ENCODE assay signal across 7 cellular contexts in the genomic region with DNA sequence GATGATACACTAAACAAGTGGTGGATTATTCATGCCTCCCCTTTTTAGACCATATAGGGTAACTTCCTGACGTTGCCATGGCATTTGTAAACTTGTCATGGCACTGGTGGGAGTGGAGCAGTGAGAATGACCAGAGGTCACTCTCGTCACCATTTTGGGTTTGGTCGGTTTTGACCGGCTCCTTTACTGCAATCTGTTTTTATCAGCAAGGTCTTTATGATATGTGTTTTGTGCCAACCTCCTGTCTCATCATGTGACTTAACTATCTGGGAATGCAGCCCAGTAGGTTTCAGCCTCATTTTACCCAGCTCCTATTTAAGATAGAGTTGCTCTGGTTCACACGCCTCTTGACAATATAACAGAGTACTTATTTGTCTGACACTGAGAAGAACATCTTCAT. TPM values are rescaled to one million over a fixed set of nuclear protein-coding genes. Genes with fewer than 3 reads are reported as not detected.
A peak's percentile ranks its signal among the peaks of the same experiment; 100 is the strongest.
DNase-seq lines count a peak whose midpoint lies in the region; ATAC-seq and TF ChIP-seq lines count a peak whose summit lies in the region.
"Not testable (repeated sequence)": the region's sequence is repeated elsewhere in the genome, so short reads cannot be mapped to it uniquely, and the experiment has no call there.

No MANE protein-coding gene starts in this region.

- peak in 1 of 3 donors; percentile 62 for DNase-seq in Peyer's patch
- DNase-seq in activated CD8-positive, alpha-beta T cell treated with anti-CD3 and anti-CD28 coated beads for 36 hours; central memory CD8-positive, alpha-beta T cell (ENCODE audit: low spot score in 2 of 2); left ventricle myocardium inferior; naive thymus-derived CD4-positive, alpha-beta T cell; stimulated activated naive B cell treated with anti-CD40 and anti-IgM and Interleukin-4, amounts not matched to agents 10 μg/mL and 1 μg/mL and 100 μg/mL, for 72 hours: not testable (repeated sequence)

- H3K27ac Mint-ChIP-seq in activated CD8-positive, alpha-beta T cell treated with anti-CD3 and anti-CD28 coated beads for 36 hours: peak overlapping the region; percentile 90
- peak overlapping the region; percentile 95 for H3K27ac Mint-ChIP-seq in activated naive CD4-positive, alpha-beta T cell treated with anti-CD3 and anti-CD28 coated beads, Interleukin-2, amount 50 U/mL, for 24 hours
- H3K27ac Mint-ChIP-seq in central memory CD8-positive, alpha-beta T cell (ENCODE audit: low read depth): peak overlapping the region; percentile 76
- peak overlapping the region; percentile 65 to 95 (median 87) for H3K27ac Mint-ChIP-seq in naive thymus-derived CD4-positive, alpha-beta T cell
- H3K27ac Mint-ChIP-seq in stimulated activated naive B cell treated with anti-CD40 and anti-IgM and Interleukin-4, amounts not matched to agents 10 μg/mL and 1 μg/mL and 100 μg/mL, for 72 hours: peak overlapping the region; percentile 66

- peaks cover 81% of the 10 kb centered on the region for H3K4me1 Mint-ChIP-seq in activated CD8-positive, alpha-beta T cell treated with anti-CD3 and anti-CD28 coated beads for 36 hours (ENCODE audit: low read depth)
- H3K4me1 Mint-ChIP-seq in activated naive CD4-positive, alpha-beta T cell treated with anti-CD3 and anti-CD28 coated beads, Interleukin-2, amount 50 U/mL, for 24 hours: peaks cover 81% of the 10 kb centered on the region
- H3K4me1 Mint-ChIP-seq in central memory CD8-positive, alpha-beta T cell: peaks cover 70% of the 10 kb centered on the region
- peaks cover 64 to 93% (median 76%) of the 10 kb centered on the region in 7 donors for H3K4me1 Mint-ChIP-seq in naive thymus-derived CD4-positive, alpha-beta T cell
- peaks cover 50 to 64% of the 10 kb centered on the region in 2 donors for H3K4me1 Mint-ChIP-seq in stimulated activated naive B cell treated with anti-CD40 and anti-IgM and Interleukin-4, amounts not matched to agents 10 μg/mL and 1 μg/mL and 100 μg/mL, for 72 hours

- H3K36me3 ChIP-seq in Peyer's patch; left ventricle myocardium inferior; naive thymus-derived CD4-positive, alpha-beta T cell (ENCODE audit: control insufficient read depth in 2 of 3, insufficient read depth in 3 of 3, low read length in 3 of 3): not testable (repeated sequence)

- peak overlapping the region in 3 of 4 donors; percentile 37 to 74 (median 62) for H3K27ac ChIP-seq in Peyer's patch
- peak overlapping the region; percentile 24 for H3K27ac ChIP-seq in left ventricle myocardium inferior (replicated peaks)
- H3K27ac ChIP-seq in naive thymus-derived CD4-positive, alpha-beta T cell (ENCODE audit: low read depth, low read length): peak overlapping the region; percentile 21

- not testable (repeated sequence) for H3K27me3 ChIP-seq in Peyer's patch; left ventricle myocardium inferior (ENCODE audit: low read depth); naive thymus-derived CD4-positive, alpha-beta T cell (ENCODE audit: control insufficient read depth in 2 of 2, insufficient read depth in 2 of 2, low read length in 2 of 2)

- H3K9me3 Mint-ChIP-seq in activated CD8-positive, alpha-beta T cell treated with anti-CD3 and anti-CD28 coated beads for 36 hours; activated naive CD4-positive, alpha-beta T cell treated with anti-CD3 and anti-CD28 coated beads, Interleukin-2, amount 50 U/mL, for 24 hours; central memory CD8-positive, alpha-beta T cell; naive thymus-derived CD4-positive, alpha-beta T cell; stimulated activated naive B cell treated with anti-CD40 and anti-IgM and Interleukin-4, amounts not matched to agents 10 μg/mL and 1 μg/mL and 100 μg/mL, for 72 hours: not testable (repeated sequence)

- not testable (repeated sequence) for TF ChIP-seq POLR2A in Peyer's patch (IDR thresholded peaks at IDR 0.05)

- H3K36me3 Mint-ChIP-seq in activated CD8-positive, alpha-beta T cell treated with anti-CD3 and anti-CD28 coated beads for 36 hours (ENCODE audit: low read depth): peaks cover 47% of the 10 kb centered on the region
- H3K36me3 Mint-ChIP-seq in activated naive CD4-positive, alpha-beta T cell treated with anti-CD3 and anti-CD28 coated beads, Interleukin-2, amount 50 U/mL, for 24 hours: peaks cover 20% of the 10 kb centered on the region
- H3K36me3 Mint-ChIP-seq in central memory CD8-positive, alpha-beta T cell (ENCODE audit: insufficient read depth): peaks cover 42% of the 10 kb centered on the region
- peaks cover 5 to 21% (median 13%) of the 10 kb centered on the region in 5 donors for H3K36me3 Mint-ChIP-seq in naive thymus-derived CD4-positive, alpha-beta T cell
- peaks cover 21 to 29% of the 10 kb centered on the region in 2 donors for H3K36me3 Mint-ChIP-seq in stimulated activated naive B cell treated with anti-CD40 and anti-IgM and Interleukin-4, amounts not matched to agents 10 μg/mL and 1 μg/mL and 100 μg/mL, for 72 hours

- H3K4me3 ChIP-seq in Peyer's patch: peak overlapping the region in 1 of 4 donors; percentile 28
- H3K4me3 ChIP-seq in left ventricle myocardium inferior; naive thymus-derived CD4-positive, alpha-beta T cell (ENCODE audit: low read length): not testable (repeated sequence)

- intact Hi-C loops in activated CD8-positive, alpha-beta T cell treated with anti-CD3 and anti-CD28 coated beads for 36 hours (cut with micrococcal nuclease); left ventricle myocardium inferior (cut with micrococcal nuclease); naive thymus-derived CD4-positive, alpha-beta T cell (cut with micrococcal nuclease): not testable (repeated sequence)

- CTCF ChIA-PET in activated CD8-positive, alpha-beta T cell treated with anti-CD3 and anti-CD28 coated beads for 36 hours (lab: Charles Lee); naive thymus-derived CD4-positive, alpha-beta T cell (lab: Charles Lee): not testable (repeated sequence)

- TF ChIP-seq CTCF in Peyer's patch (IDR thresholded peaks at IDR 0.05); activated CD8-positive, alpha-beta T cell treated with anti-CD3 and anti-CD28 coated beads for 36 hours (IDR thresholded peaks at IDR 0.05); left ventricle myocardium inferior (IDR thresholded peaks at IDR 0.05; ENCODE audit: borderline replicate concordance): not testable (repeated sequence)

- not testable (repeated sequence) for H3K27me3 Mint-ChIP-seq in activated CD8-positive, alpha-beta T cell treated with anti-CD3 and anti-CD28 coated beads for 36 hours; activated naive CD4-positive, alpha-beta T cell treated with anti-CD3 and anti-CD28 coated beads, Interleukin-2, amount 50 U/mL, for 24 hours; central memory CD8-positive, alpha-beta T cell; naive thymus-derived CD4-positive, alpha-beta T cell; stimulated activated naive B cell treated with anti-CD40 and anti-IgM and Interleukin-4, amounts not matched to agents 10 μg/mL and 1 μg/mL and 100 μg/mL, for 72 hours

- ATAC-seq in activated CD8-positive, alpha-beta T cell treated with anti-CD3 and anti-CD28 coated beads for 36 hours; central memory CD8-positive, alpha-beta T cell (replicated peaks; ENCODE audit: extremely low read depth, poor library complexity, severe bottlenecking); naive thymus-derived CD4-positive, alpha-beta T cell; stimulated activated naive B cell treated with anti-CD40 and anti-IgM and Interleukin-4, amounts not matched to agents 10 μg/mL and 1 μg/mL and 100 μg/mL, for 72 hours (replicated peaks): not testable (repeated sequence)

- H3K4me3 Mint-ChIP-seq in activated CD8-positive, alpha-beta T cell treated with anti-CD3 and anti-CD28 coated beads for 36 hours; stimulated activated naive B cell treated with anti-CD40 and anti-IgM and Interleukin-4, amounts not matched to agents 10 μg/mL and 1 μg/mL and 100 μg/mL, for 72 hours: not testable (repeated sequence)
- peak overlapping the region; percentile 50 for H3K4me3 Mint-ChIP-seq in activated naive CD4-positive, alpha-beta T cell treated with anti-CD3 and anti-CD28 coated beads, Interleukin-2, amount 50 U/mL, for 24 hours
- H3K4me3 Mint-ChIP-seq in central memory CD8-positive, alpha-beta T cell: peak overlapping the region; percentile 31
- H3K4me3 Mint-ChIP-seq in naive thymus-derived CD4-positive, alpha-beta T cell: peak overlapping the region; percentile 3 to 68 (median 52)

- POLR2A ChIA-PET in activated CD8-positive, alpha-beta T cell treated with anti-CD3 and anti-CD28 coated beads for 36 hours (lab: Charles Lee): interaction anchor here (12.5 kb wide), 1 partner anchor 18 kb away, joined by 89 read pairs; no protein-coding TSS in a partner anchor
- POLR2A ChIA-PET in naive thymus-derived CD4-positive, alpha-beta T cell (lab: Charles Lee): interaction anchor here (18.2 kb wide), 1 partner anchor 18 kb away, joined by 214 read pairs; no protein-coding TSS in a partner anchor

- peaks cover 4 to 68% (median 22%) of the 10 kb centered on the region in 4 donors for H3K4me1 ChIP-seq in Peyer's patch
- peaks cover 97% of the 10 kb centered on the region for H3K4me1 ChIP-seq in left ventricle myocardium inferior
- H3K4me1 ChIP-seq in naive thymus-derived CD4-positive, alpha-beta T cell (ENCODE audit: control insufficient read depth in 2 of 2, insufficient read depth in 2 of 2, low read length in 2 of 2): peaks cover 62 to 78% of the 10 kb centered on the region in 2 donors

- H3K9me3 ChIP-seq in Peyer's patch; left ventricle myocardium inferior (replicated peaks); naive thymus-derived CD4-positive, alpha-beta T cell (ENCODE audit: control insufficient read depth in 2 of 3, low read length in 3 of 3): not testable (repeated sequence)

RNA-seq across cellular contexts. Expression of a gene that starts 22.2 kb away (rescaled TPM):
- total RNA-seq in Peyer's patch (10 to 100 TPM; 43.6 to 60.9 (median 51.6) TPM), left ventricle myocardium inferior (46.0 TPM)
- 10 to 100 TPM; 45.4 to 47.1 TPM for total RNA-seq in activated CD8-positive, alpha-beta T cell treated with anti-CD3 and anti-CD28 coated beads for 36 hours
- total RNA-seq in naive thymus-derived CD4-positive, alpha-beta T cell: 100 to 1,000 TPM in 3 of 5 experiments, 10 to 100 TPM in 2; 54.1 to 145 (median 130) TPM
- polyA plus RNA-seq in naive thymus-derived CD4-positive, alpha-beta T cell: 1 to 10 TPM; 5.5 to 6.3 TPM
